Comparison of ENCODE assay signal across 20 cellular contexts in genomic region chr5:168932400-168932799, GRCh38.
"Had no signal": no experiment of that assay in that cellular context is flagged by ENCODE, and none has a peak within 500 bp of the region (broad histone marks: within the 10 kb centered on the region; RNA-seq: fewer than 3 reads in every experiment).

No MANE protein-coding gene starts in this region.

- H3K9me3 ChIP-seq: esophagus squamous epithelium, prostate gland, right atrium auricular region, stomach, testis, tibial artery had no signal

- H3K4me1 ChIP-seq: esophagus squamous epithelium, neural progenitor cell, prostate gland, stomach, testis had no signal

- H3K4me2 ChIP-seq: neural progenitor cell had no signal

- H3K9ac ChIP-seq: neural progenitor cell had no signal

- H3K27ac ChIP-seq: coronary artery, esophagus squamous epithelium, neural progenitor cell, prostate gland, stomach, testis had no signal

- H2AFZ ChIP-seq: neural progenitor cell had no signal

- H3K4me3 ChIP-seq: coronary artery, esophagus squamous epithelium, lung, neural progenitor cell, prostate gland, right atrium auricular region, stomach, testis, tibial artery had no signal

- H3K36me3 ChIP-seq: esophagus squamous epithelium, neural progenitor cell, prostate gland, right atrium auricular region, stomach, tibial artery had no signal

- DNase-seq: dermis blood vessel endothelial cell; effector memory CD4-positive, alpha-beta T cell; esophagus squamous epithelium; foreskin melanocyte; glutamatergic neuron; kidney; mesendoderm; midbrain; naive thymus-derived CD4-positive, alpha-beta T cell; stimulated activated CD4-positive, alpha-beta T cell treated with anti-CD3 and anti-CD28 coated beads, Interleukin-2, amount 100 ng/mL, for 24 hours; stimulated activated CD4-positive, alpha-beta T cell treated with anti-CD3 and anti-CD28 coated beads, Interleukin-4, amount 100 ng/mL, for 24 hours; stimulated activated naive CD4-positive, alpha-beta T cell treated with Interleukin-2 at 50 U/mL for 16 hours; stomach; testis; tibial artery had no signal

- H3K27me3 ChIP-seq: neural progenitor cell, right atrium auricular region, stomach, testis, tibial artery had no signal
